In genomic region chr11:66510271-66510989, GRCh38 we compare ENCODE assay signal across 8 cellular contexts. TPM values are rescaled to one million over a fixed set of nuclear protein-coding genes. Genes with fewer than 3 reads are reported as not detected.
DNase-seq lines count a peak whose midpoint lies in the region; ATAC-seq and TF ChIP-seq lines count a peak whose summit lies in the region.

BBS1 (plus strand) TSS chr11:66510635; CDS start chr11:66510660, 25 bp downstream.

- no peak within 1 kb of the TSS for H3K27ac ChIP-seq in ACC112 (ENCODE audit: low read depth, low read length)
- no peak within 1 kb of the TSS for H3K27ac ChIP-seq in liver (ENCODE audit: low read depth in 1 of 2, low read length in 2 of 2)

- H3K9me3 Mint-ChIP-seq in dendritic cell treated with granulocyte-macrophage colony-stimulating factor and Interleukin-4, amounts not matched to agents 40 ng/mL and 50 ng/mL, for 4 days = no peaks in the 10 kb centered on the region

- H3K27me3 ChIP-seq in ACC112 (ENCODE audit: insufficient read depth, low read length) = no peaks in the 10 kb centered on the region
- H3K27me3 ChIP-seq in liver (ENCODE audit: control insufficient read depth in 4 of 4, insufficient read depth in 4 of 4, low read length in 3 of 4) = no peaks in the 10 kb centered on the region

- peaks cover 28% of the 10 kb centered on the region for H3K4me1 Mint-ChIP-seq in dendritic cell treated with granulocyte-macrophage colony-stimulating factor and Interleukin-4, amounts not matched to agents 40 ng/mL and 50 ng/mL, for 4 days (ENCODE audit: low read depth)

- H3K36me3 ChIP-seq in ACC112 (ENCODE audit: insufficient read depth, low read length) (peaks cover 11% of the 10 kb centered on the region), liver (ENCODE audit: control insufficient read depth in 4 of 4, insufficient read depth in 3 of 4, low read depth in 1 of 4, low read length in 3 of 4) (peaks cover 0 to 10% (median 2%) of the 10 kb centered on the region in 4 donors)

- TF ChIP-seq CTCF in liver (IDR thresholded peaks at IDR 0.05; ENCODE audit: low read depth, low read length, missing input control) = no peak

- H3K4me1 ChIP-seq in ACC112 (ENCODE audit: control insufficient read depth, insufficient read depth, low read length, unreplicated experiment) (peaks cover 5% of the 10 kb centered on the region), liver (ENCODE audit: control insufficient read depth in 4 of 4, insufficient read depth in 4 of 4, low read length in 3 of 4) (peaks cover 6 to 15% (median 10%) of the 10 kb centered on the region in 4 donors)

- H3K9me3 ChIP-seq in liver (ENCODE audit: control insufficient read depth in 4 of 4, low read length in 3 of 4) = no peaks in the 10 kb centered on the region

- peak within 1 kb of the TSS; percentile 88 for H3K4me3 ChIP-seq in ACC112 (ENCODE audit: low read depth, low read length)
- H3K4me3 ChIP-seq in liver (ENCODE audit: low read depth in 1 of 3, low read length in 3 of 3) = peak within 1 kb of the TSS; percentile 85 to 92 (median 92)

- TF ChIP-seq RAD21 in liver (IDR thresholded peaks at IDR 0.05) = no peak

- ATAC-seq in GM18867 (IDR thresholded peaks at IDR 0.05; ENCODE audit: unreplicated experiment) (peak; percentile 92), HG03342 (IDR thresholded peaks at IDR 0.05; ENCODE audit: unreplicated experiment) (peak; percentile 85)

- DNase-seq in NCI-H526 (lab: John Stamatoyannopoulos, UW) = peak; percentile 66 to 92
- DNase-seq in activated CD4-positive, alpha-beta T cell treated with anti-CD3 and anti-CD28 coated beads, Interleukin-2, amount 50 U/mL, for 24 hours (ENCODE audit: low read depth in 1 of 2, low spot score in 1 of 2) = peak; percentile 67 to 73
- peak; percentile 82 for DNase-seq in stimulated activated CD4-positive, alpha-beta T cell treated with anti-CD3 and anti-CD28 coated beads, Interleukin-2, amount 100 ng/mL, for 48 hours

- peak within 1 kb of the TSS; percentile 17 to 77 for H3K9ac ChIP-seq in liver (ENCODE audit: low read depth in 1 of 2, low read length in 2 of 2)

- intact Hi-C loops in dendritic cell treated with granulocyte-macrophage colony-stimulating factor and Interleukin-4, amounts not matched to agents 40 ng/mL and 50 ng/mL, for 4 days (cut with micrococcal nuclease) = no loop called here

- peak within 1 kb of the TSS; percentile 67 for H3K27ac Mint-ChIP-seq in dendritic cell treated with granulocyte-macrophage colony-stimulating factor and Interleukin-4, amounts not matched to agents 40 ng/mL and 50 ng/mL, for 4 days

- H2AFZ ChIP-seq in ACC112 (ENCODE audit: low read length, unreplicated experiment) = peak within 1 kb of the TSS; percentile 99

- H3K36me3 Mint-ChIP-seq in dendritic cell treated with granulocyte-macrophage colony-stimulating factor and Interleukin-4, amounts not matched to agents 40 ng/mL and 50 ng/mL, for 4 days (ENCODE audit: low read depth) = peaks cover 60% of the 10 kb centered on the region

- H3K4me3 Mint-ChIP-seq in dendritic cell treated with granulocyte-macrophage colony-stimulating factor and Interleukin-4, amounts not matched to agents 40 ng/mL and 50 ng/mL, for 4 days = peak within 1 kb of the TSS; percentile 89

- WGBS in liver = 3% methylated on average over 31 of the region's 31 CpGs

- H3K27me3 Mint-ChIP-seq in dendritic cell treated with granulocyte-macrophage colony-stimulating factor and Interleukin-4, amounts not matched to agents 40 ng/mL and 50 ng/mL, for 4 days = no peaks in the 10 kb centered on the region

- peaks cover 10% of the 10 kb centered on the region for H3K79me2 ChIP-seq in ACC112 (ENCODE audit: control insufficient read depth, insufficient read depth, low read length, unreplicated experiment)

TF ChIP-seq in liver, 16 proteins besides CTCF, POLR2A, EP300 and RAD21:
- TF ChIP-seq HNF4G (IDR thresholded peaks at IDR 0.05) (no peak), TAF1 (conservative IDR thresholded peaks at IDR 0.05) (no peak), FOXA2 (IDR thresholded peaks at IDR 0.05) (no peak), ZBTB33 (IDR thresholded peaks at IDR 0.05) (no peak), YY1 (IDR thresholded peaks at IDR 0.05) (peak; percentile 97), MAX (IDR thresholded peaks at IDR 0.05) (no peak), REST (IDR thresholded peaks at IDR 0.05) (no peak), EGR1 (IDR thresholded peaks at IDR 0.05; ENCODE audit: low read depth in 2 of 2) (no peak), HNF4A (conservative IDR thresholded peaks at IDR 0.05) (peak in 1 of 2 donors; percentile 35), SP1 (IDR thresholded peaks at IDR 0.05) (no peak), FOXA1 (IDR thresholded peaks at IDR 0.05) (no peak), JUND (IDR thresholded peaks at IDR 0.05) (no peak), NR2F2 (IDR thresholded peaks at IDR 0.05) (no peak), GABPA (IDR thresholded peaks at IDR 0.05 in 1 of 2, conservative IDR thresholded peaks at IDR 0.05 in 1 of 2) (peak in 1 of 2 donors; percentile 69), ATF3 (IDR thresholded peaks at IDR 0.05) (no peak)

RNA-seq across cellular contexts. Expression of gene BBS1, which starts in this region (rescaled TPM):
- total RNA-seq in liver = 10 to 100 TPM in 1 of 2 donors, 1 to 10 TPM in 1; 9.8 to 18.5 TPM
- polyA plus RNA-seq in liver = 1 to 10 TPM; 4.2 to 7.5 TPM
